11 cellular contexts compared by ENCODE assay signal in the genomic region with DNA sequence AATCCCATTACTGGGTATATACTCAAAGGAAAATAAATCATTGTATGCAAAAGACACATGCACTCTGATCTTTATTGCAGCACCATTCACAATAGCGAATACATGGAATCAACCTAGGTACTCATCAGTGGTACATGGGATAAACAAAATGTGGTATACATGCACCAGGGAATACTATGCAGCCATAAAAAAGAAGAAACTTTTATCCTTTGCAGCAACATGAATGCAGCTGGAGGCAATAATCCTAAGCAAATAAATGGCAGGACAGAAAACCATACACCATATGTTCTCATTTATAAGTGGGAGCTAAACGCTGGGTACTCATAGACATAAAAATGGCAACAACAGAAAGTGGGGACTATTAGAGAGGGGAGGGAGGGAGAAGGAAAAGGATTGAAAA.
"Had no signal": no experiment of that assay in that cellular context is flagged by ENCODE, and none has a peak within 500 bp of the region (broad histone marks: within the 10 kb centered on the region; RNA-seq: fewer than 3 reads in every experiment).

No MANE protein-coding gene starts in this region.

- H3K27ac Mint-ChIP-seq: GM23338, H9, HFFc6 had no signal

- H3K4me2 ChIP-seq: GM23338 had no signal

- H3K9ac ChIP-seq: GM23248 had no signal

- FAIRE-seq: H1, H54 had no signal

- H3K9me3 Mint-ChIP-seq: GM23338, H9, HFFc6 had no signal

- H3K4me1 ChIP-seq: HAP-1 had no signal

- ATAC-seq: GM23338, HCT116 had no signal

- H2AFZ ChIP-seq: GM23248, GM23338 had no signal

- H3K27ac ChIP-seq: GM23248 had no signal

- H3K9me3 ChIP-seq: HAP-1 had no signal

- H3K4me3 ChIP-seq: GM23248, GM23338, HAP-1 had no signal

- DNase-seq: GM23248, GOT3, H7, H9, HCEC 1CT, HFFc6 had no signal
